ENCODE assay signal across 1 cellular context in genomic region chr20:41138527-41139226, GRCh38.
TF ChIP-seq lines count a peak whose summit lies in the region.

No MANE protein-coding gene starts in this region.

TF ChIP-seq in H1, 55 proteins besides CTCF, POLR2A, EP300 and RAD21 (continued from another document):
- no peak for TF ChIP-seq ATF2 (IDR thresholded peaks at IDR 0.05; ENCODE audit: low read length)
- no peak for TF ChIP-seq GABPA (IDR thresholded peaks at IDR 0.05; ENCODE audit: borderline replicate concordance, insufficient read depth, low read length)
- TF ChIP-seq RFX5 (IDR thresholded peaks at IDR 0.05; ENCODE audit: borderline replicate concordance, low read depth, low read length): no peak
- no peak for TF ChIP-seq RXRA (IDR thresholded peaks at IDR 0.05; ENCODE audit: insufficient read depth, low read depth, low read length)
- no peak for TF ChIP-seq NRF1 (IDR thresholded peaks at IDR 0.05; ENCODE audit: low read depth, low read length)
- TF ChIP-seq TEAD4 (IDR thresholded peaks at IDR 0.05; ENCODE audit: low read depth, low read length): no peak
- no peak for TF ChIP-seq SP4 (IDR thresholded peaks at IDR 0.05; ENCODE audit: low read length)
TF ChIP-seq in H1: peak in this region for 0.
